8 cellular contexts compared by ENCODE assay signal in genomic region chr16:4316732-4317461, GRCh38. TPM values are rescaled to one million over a fixed set of nuclear protein-coding genes. Genes with fewer than 3 reads are reported as not detected.
DNase-seq lines count a peak whose midpoint lies in the region; ATAC-seq and TF ChIP-seq lines count a peak whose summit lies in the region.

No MANE protein-coding gene starts in this region.

- H3K36me3 ChIP-seq in iPS-15b (ENCODE audit: control insufficient read depth, insufficient read depth, low read length) (no peaks in the 10 kb centered on the region), spleen (no peaks in the 10 kb centered on the region)

- H3K9me3 ChIP-seq in iPS-15b (ENCODE audit: control insufficient read depth, insufficient read depth, low read length) (no peaks in the 10 kb centered on the region), spleen (no peaks in the 10 kb centered on the region)

- peaks cover 14% of the 10 kb centered on the region for H3K4me1 ChIP-seq in iPS-15b (ENCODE audit: control insufficient read depth, insufficient read depth, low read length)
- peaks cover 21 to 79% (median 60%) of the 10 kb centered on the region in 6 donors for H3K4me1 ChIP-seq in spleen

- 31 to 59% (median 55%) methylated on average over 20 to 28 of the region's 28 CpGs for WGBS in spleen, 5 donors

- H3K4me3 ChIP-seq in HL-60 (replicated peaks; ENCODE audit: insufficient read depth, low read length), result peak overlapping the region; percentile 21
- peak overlapping the region; percentile 79 for H3K4me3 ChIP-seq in iPS-15b (ENCODE audit: low read depth, low read length)
- H3K4me3 ChIP-seq in spleen, result peak overlapping the region; percentile 8 to 84 (median 50)

- intact Hi-C loops in spleen (cut with DNase I; ENCODE audit: low total_unique reads), result no loop called here

- peaks cover 24% of the 10 kb centered on the region for H3K27me3 ChIP-seq in HL-60 (ENCODE audit: insufficient read depth, poor library complexity, severe bottlenecking)
- peaks cover 9% of the 10 kb centered on the region for H3K27me3 ChIP-seq in iPS-15b (ENCODE audit: control insufficient read depth, insufficient read depth, low read length)
- peaks cover 0 to 76% (median 37%) of the 10 kb centered on the region in 7 donors for H3K27me3 ChIP-seq in spleen (replicated peaks in 1 of 7)

- peak overlapping the region; percentile 47 for H3K9ac ChIP-seq in iPS-15b (ENCODE audit: low read depth, low read length)

- DNase-seq in AG08395 (ENCODE audit: low spot score), result peak; percentile 41
- no peak for DNase-seq in HL-60 (ENCODE audit: low read depth in 1 of 2, low spot score in 1 of 2)
- peak in 47 of 56 donors; percentile 24 to 86 (median 56) for DNase-seq in amygdala (lab: John Stamatoyannopoulos, UW)
- DNase-seq in spleen, result no peak
- DNase-seq in NCI-H187 treated with DMSO at 0.1 percent for 48 hours (lab: John Stamatoyannopoulos, UW), result no peak
- DNase-seq in NCI-H1048 (lab: John Stamatoyannopoulos, UW), result no peak

- no peak for TF ChIP-seq CTCF in HL-60 (IDR thresholded peaks at IDR 0.05; ENCODE audit: insufficient read depth, low read length)
- no peak for TF ChIP-seq CTCF in spleen (IDR thresholded peaks at IDR 0.05 in 8 of 11, conservative IDR thresholded peaks at IDR 0.05 in 3 of 11)

- H3K27ac ChIP-seq in HL-60 (replicated peaks) (no peak overlapping the region), spleen (peak overlapping the region; percentile 19 to 86 (median 66))

- no peak for ATAC-seq in HG03442 (IDR thresholded peaks at IDR 0.05; ENCODE audit: unreplicated experiment)

- TF ChIP-seq POLR2A in spleen (IDR thresholded peaks at IDR 0.05), result no peak

RNA-seq across cellular contexts. Expression of gene GLIS2, which starts 1.0 kb away (rescaled TPM):
- total RNA-seq in spleen, result 1 to 10 TPM; 1.8 to 8.4 (median 4.8) TPM
- 1 to 10 TPM in 2 of 3 donors, under 1 TPM in 1; 0.89 to 2.5 (median 2.0) TPM for polyA plus RNA-seq in spleen

RNA-seq across cellular contexts. Expression of gene PAM16, which starts 34.2 kb away (rescaled TPM):
- total RNA-seq in spleen, result 10 to 100 TPM; 26.7 to 45.9 (median 30.1) TPM
- 10 to 100 TPM; 65.5 to 88.8 (median 84.8) TPM for polyA plus RNA-seq in spleen

RNA-seq across cellular contexts. Expression of gene TFAP4, which starts 44.1 kb away (rescaled TPM):
- total RNA-seq in spleen, result 10 to 100 TPM in 4 of 7 donors, 1 to 10 TPM in 3; 8.5 to 14.9 (median 11.0) TPM
- 10 to 100 TPM in 2 of 3 donors, 1 to 10 TPM in 1; 7.6 to 14.2 (median 11.5) TPM for polyA plus RNA-seq in spleen

RNA-seq across cellular contexts. Expression of gene VASN, which starts 54.8 kb away (rescaled TPM):
- 10 to 100 TPM in 5 of 7 donors, 1 to 10 TPM in 2; 7.4 to 24.9 (median 15.6) TPM for total RNA-seq in spleen
- polyA plus RNA-seq in spleen, result 1 to 10 TPM; 2.0 to 6.3 (median 5.2) TPM

Comparison
In these comparisons a context has a peak if more than half of its experiments do, and no peak if none do; other contexts are left out.
1. DNase-seq: peak in AG08395 (single experiment) and amygdala (47 of 56); none in HL-60 (0 of 2), spleen (single experiment), NCI-H187 treated with DMSO at 0.1 percent for 48 hours (single experiment) and NCI-H1048 (single experiment).
2. H3K4me3 ChIP-seq: peak in every context shown above with its lines; median percentile 79 in iPS-15b; 50 in spleen; 21 in HL-60.